In the genomic region with DNA sequence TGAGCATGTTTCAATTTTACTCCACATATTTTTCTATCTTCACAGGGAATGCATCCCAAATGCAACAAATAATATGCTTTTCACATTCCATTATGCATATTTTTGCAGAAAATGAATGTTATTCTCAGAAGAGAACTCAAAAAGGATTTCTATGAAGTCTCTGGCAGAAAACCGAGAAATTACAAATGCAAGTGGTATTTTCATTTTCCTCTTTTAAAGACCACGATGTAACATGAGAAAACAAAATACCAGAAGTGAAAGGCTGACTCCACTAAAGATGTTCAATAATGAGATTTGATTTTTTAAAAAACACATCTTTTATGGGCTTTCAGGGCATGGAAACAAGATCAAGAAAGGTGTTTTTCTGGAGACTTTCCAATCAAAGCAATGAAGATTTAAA, we compare ENCODE assay signal across 1 cellular context.
TF ChIP-seq lines count a peak whose summit lies in the region.

No MANE protein-coding gene starts in this region.

TF ChIP-seq in IMR-90, 13 proteins besides CTCF, POLR2A, EP300 and RAD21:
- TF ChIP-seq CEBPB (IDR thresholded peaks at IDR 0.05; ENCODE audit: low read depth, low read length), result no peak
- TF ChIP-seq, protein P1, sequence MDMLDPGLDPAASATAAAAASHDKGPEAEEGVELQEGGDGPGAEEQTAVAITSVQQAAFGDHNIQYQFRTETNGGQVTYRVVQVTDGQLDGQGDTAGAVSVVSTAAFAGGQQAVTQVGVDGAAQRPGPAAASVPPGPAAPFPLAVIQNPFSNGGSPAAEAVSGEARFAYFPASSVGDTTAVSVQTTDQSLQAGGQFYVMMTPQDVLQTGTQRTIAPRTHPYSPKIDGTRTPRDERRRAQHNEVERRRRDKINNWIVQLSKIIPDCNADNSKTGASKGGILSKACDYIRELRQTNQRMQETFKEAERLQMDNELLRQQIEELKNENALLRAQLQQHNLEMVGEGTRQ (IDR thresholded peaks at IDR 0.05; ENCODE audit: low read depth, low read length), result no peak
- no peak for TF ChIP-seq MAFK (IDR thresholded peaks at IDR 0.05; ENCODE audit: low read depth, low read length)
- TF ChIP-seq CHD1 (IDR thresholded peaks at IDR 0.05; ENCODE audit: low read depth, low read length), result no peak
- TF ChIP-seq BHLHE40 (IDR thresholded peaks at IDR 0.05; ENCODE audit: low read depth, low read length), result no peak
- TF ChIP-seq MXI1 (IDR thresholded peaks at IDR 0.05; ENCODE audit: borderline replicate concordance, low read depth, low read length), result no peak
